Comparison of ENCODE assay signal across 20 cellular contexts in the genomic region with DNA sequence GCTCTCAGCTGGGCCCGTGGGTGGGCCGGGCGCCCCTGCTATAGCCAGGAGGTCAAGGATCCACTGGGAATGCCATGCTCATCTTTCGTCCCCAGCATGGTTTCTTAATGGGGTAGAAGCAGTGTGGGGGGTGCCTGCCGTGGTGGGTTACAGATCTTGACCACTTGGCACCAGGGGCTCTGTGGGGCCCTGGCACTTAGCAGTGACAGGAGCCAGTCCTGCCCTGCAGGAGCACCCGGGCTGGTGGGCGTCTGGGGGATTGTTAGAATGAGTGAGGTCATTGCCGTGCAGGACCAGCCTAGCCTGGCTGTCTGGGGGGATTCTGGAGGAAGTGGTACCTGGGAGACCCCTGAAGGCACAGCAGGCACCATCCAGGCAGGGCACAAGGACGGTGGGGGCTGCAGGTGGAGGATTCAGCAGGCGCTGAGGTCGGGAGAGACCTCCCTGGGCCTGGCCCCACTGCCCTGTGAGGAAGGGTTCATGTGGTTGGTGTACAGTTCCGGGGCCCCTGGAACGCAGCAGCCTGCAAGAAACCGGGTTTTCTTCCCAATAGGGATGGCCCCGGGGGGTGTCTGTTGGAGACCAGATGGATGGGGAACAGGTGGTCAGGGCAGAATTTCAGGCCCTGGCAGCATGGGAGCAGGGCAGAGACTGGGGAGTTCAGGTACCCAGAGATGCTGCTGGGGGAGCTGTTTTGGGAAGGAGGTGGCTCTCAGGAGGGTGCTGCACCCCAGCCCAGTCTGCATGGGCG. TPM values are rescaled to one million over a fixed set of nuclear protein-coding genes. Genes with fewer than 3 reads are reported as not detected.
DNase-seq lines count a peak whose midpoint lies in the region; ATAC-seq and TF ChIP-seq lines count a peak whose summit lies in the region.
"Had no signal": no experiment of that assay in that cellular context is flagged by ENCODE, and none has a peak within 500 bp of the region (broad histone marks: within the 10 kb centered on the region; RNA-seq: fewer than 3 reads in every experiment).

No MANE protein-coding gene starts in this region.

- POLR2A ChIA-PET in GM10248 (lab: Yijun Ruan, JAX): no interaction called here

- H3K36me3 ChIP-seq in SJCRH30: no peaks in the 10 kb centered on the region
- H3K36me3 ChIP-seq: HAP-1 had no signal

- H3K27ac Mint-ChIP-seq in progenitor cell of endocrine pancreas: peak overlapping the region; percentile 73
- H3K27ac Mint-ChIP-seq in activated CD8-positive, alpha-beta memory T cell treated with anti-CD3 and anti-CD28 coated beads, Interleukin-2, amount 10 ng/mL, durations not matched to agents 7 days and 5 days: no peak overlapping the region
- H3K27ac Mint-ChIP-seq: CD14-positive monocyte had no signal

- H3K36me3 Mint-ChIP-seq in progenitor cell of endocrine pancreas (ENCODE audit: insufficient read depth): no peaks in the 10 kb centered on the region
- H3K36me3 Mint-ChIP-seq in activated CD8-positive, alpha-beta memory T cell treated with anti-CD3 and anti-CD28 coated beads, Interleukin-2, amount 10 ng/mL, durations not matched to agents 7 days and 5 days: no peaks in the 10 kb centered on the region
- H3K36me3 Mint-ChIP-seq: CD14-positive monocyte had no signal

- WGBS in right cardiac atrium: 83% methylated on average over 16 of the region's 16 CpGs

- no peaks in the 10 kb centered on the region for H3K4me1 ChIP-seq in right cardiac atrium (ENCODE audit: control insufficient read depth, insufficient read depth, low read length)
- peaks cover 22% of the 10 kb centered on the region for H3K4me1 ChIP-seq in SJCRH30
- H3K4me1 ChIP-seq: HAP-1 had no signal

- H3K27ac ChIP-seq in right cardiac atrium (ENCODE audit: low read length) (no peak overlapping the region), SJCRH30 (no peak overlapping the region)

- no peak for ATAC-seq in right cardiac atrium
- ATAC-seq in activated CD8-positive, alpha-beta memory T cell treated with anti-CD3 and anti-CD28 coated beads, Interleukin-2, amount 10 ng/mL, durations not matched to agents 7 days and 5 days: no peak
- no peak for ATAC-seq in GM18873 (IDR thresholded peaks at IDR 0.05; ENCODE audit: low FRiP score, unreplicated experiment)

- H3K4me3 ChIP-seq in right cardiac atrium (ENCODE audit: low read length): no peak overlapping the region
- no peak overlapping the region for H3K4me3 ChIP-seq in SJCRH30
- H3K4me3 ChIP-seq: HAP-1 had no signal

- H3K9me3 Mint-ChIP-seq in progenitor cell of endocrine pancreas (ENCODE audit: low read depth): no peaks in the 10 kb centered on the region
- H3K9me3 Mint-ChIP-seq in activated CD8-positive, alpha-beta memory T cell treated with anti-CD3 and anti-CD28 coated beads, Interleukin-2, amount 10 ng/mL, durations not matched to agents 7 days and 5 days (ENCODE audit: low read depth): no peaks in the 10 kb centered on the region

- CTCF ChIA-PET in activated CD8-positive, alpha-beta memory T cell treated with anti-CD3 and anti-CD28 coated beads, Interleukin-2, amount 10 ng/mL, durations not matched to agents 7 days and 5 days (lab: Charles Lee): no interaction called here
- CTCF ChIA-PET in GM10248 (lab: Yijun Ruan, JAX): no interaction called here

- H3K9me3 ChIP-seq in right cardiac atrium (ENCODE audit: control insufficient read depth, low read length) (no peaks in the 10 kb centered on the region), SJCRH30 (replicated peaks) (no peaks in the 10 kb centered on the region)
- H3K9me3 ChIP-seq: HAP-1 had no signal

- TF ChIP-seq CTCF in progenitor cell of endocrine pancreas (IDR thresholded peaks at IDR 0.05; ENCODE audit: unreplicated experiment) (no peak), GM10248 (IDR thresholded peaks at IDR 0.05; ENCODE audit: control extremely low read depth, extremely low read depth, low read depth, missing control alignments) (no peak)

- H3K27me3 Mint-ChIP-seq in progenitor cell of endocrine pancreas: peaks cover 7% of the 10 kb centered on the region
- no peaks in the 10 kb centered on the region for H3K27me3 Mint-ChIP-seq in activated CD8-positive, alpha-beta memory T cell treated with anti-CD3 and anti-CD28 coated beads, Interleukin-2, amount 10 ng/mL, durations not matched to agents 7 days and 5 days

- no peak overlapping the region for H3K4me3 Mint-ChIP-seq in progenitor cell of endocrine pancreas (ENCODE audit: low read depth)
- H3K4me3 Mint-ChIP-seq in activated CD8-positive, alpha-beta memory T cell treated with anti-CD3 and anti-CD28 coated beads, Interleukin-2, amount 10 ng/mL, durations not matched to agents 7 days and 5 days: no peak overlapping the region
- H3K4me3 Mint-ChIP-seq: CD14-positive monocyte had no signal

- intact Hi-C loops in right cardiac atrium (cut with DNase I) (no loop called here), cardiac septum (cut with DNase I) (no loop called here)

- no peaks in the 10 kb centered on the region for H3K27me3 ChIP-seq in right cardiac atrium (ENCODE audit: control insufficient read depth, insufficient read depth)
- peaks cover under 1% of the 10 kb centered on the region; the same call in 1 of the 2 replicates for H3K27me3 ChIP-seq in SJCRH30

- no peaks in the 10 kb centered on the region for H3K4me1 Mint-ChIP-seq in progenitor cell of endocrine pancreas (ENCODE audit: low read depth)
- no peaks in the 10 kb centered on the region for H3K4me1 Mint-ChIP-seq in activated CD8-positive, alpha-beta memory T cell treated with anti-CD3 and anti-CD28 coated beads, Interleukin-2, amount 10 ng/mL, durations not matched to agents 7 days and 5 days
- H3K4me1 Mint-ChIP-seq: CD14-positive monocyte had no signal

- peak in 2 of 3 donors; percentile 41 to 45 for DNase-seq in right cardiac atrium
- DNase-seq in cardiac septum (ENCODE audit: low spot score): no peak
- peak; percentile 65 to 74 for DNase-seq in SJCRH30
- DNase-seq in progenitor cell of endocrine pancreas (ENCODE audit: low spot score, unreplicated experiment): no peak
- DNase-seq in activated CD8-positive, alpha-beta memory T cell treated with anti-CD3 and anti-CD28 coated beads, Interleukin-2, amount 10 ng/mL, durations not matched to agents 7 days and 5 days: no peak
- no peak for DNase-seq in GM10248 (ENCODE audit: extremely low spot score)
- DNase-seq: COR-L47, DMS 273 treated with DMSO at 0.1 percent for 48 hours, DMS79 treated with DMSO at 0.1 percent for 48 hours, Karpas-422, MV-4-11, NCI-H1105 treated with DMSO at 0.1 percent for 48 hours, NCI-H2029 treated with DMSO at 0.1 percent for 48 hours, NCI-H345, NCI-H82, OCI-M1 had no signal

RNA-seq across cellular contexts. Expression of gene AIRE, which starts 4.8 kb away (rescaled TPM):
- total RNA-seq in right cardiac atrium: under 1 TPM in 3 of 4 donors, not detected in 1; 0.11 to 0.14 (median 0.14) TPM
- 0.05 TPM for polyA plus RNA-seq in right cardiac atrium
- total RNA-seq in cardiac septum: 0.11 TPM
- 0.10 TPM in 1 of 2 replicates, not detected in the other for total RNA-seq in SJCRH30 (2014; rRNA removed; shearing (Covaris generic))
- total RNA-seq in progenitor cell of endocrine pancreas: not detected in 2 replicates
- total RNA-seq in activated CD8-positive, alpha-beta memory T cell treated with anti-CD3 and anti-CD28 coated beads, Interleukin-2, amount 10 ng/mL, durations not matched to agents 7 days and 5 days: under 1 TPM; 0.06 to 0.33 TPM
- total RNA-seq: M059J had no signal
- polyA plus RNA-seq: CD14-positive monocyte had no signal

RNA-seq across cellular contexts. Expression of gene PFKL, which starts 9.4 kb away (rescaled TPM):
- total RNA-seq in right cardiac atrium: 10 to 100 TPM; 43.2 to 54.9 (median 49.6) TPM
- polyA plus RNA-seq in right cardiac atrium: 42.8 TPM
- total RNA-seq in cardiac septum: 60.3 TPM
- total RNA-seq in SJCRH30 (2014; rRNA removed; shearing (Covaris generic)): 49.8 and 50.7 TPM in 2 replicates
- 120 and 132 TPM in 2 replicates for total RNA-seq in progenitor cell of endocrine pancreas
- total RNA-seq in activated CD8-positive, alpha-beta memory T cell treated with anti-CD3 and anti-CD28 coated beads, Interleukin-2, amount 10 ng/mL, durations not matched to agents 7 days and 5 days: 100 to 1,000 TPM; 162 to 200 TPM

RNA-seq across cellular contexts. Expression of gene DNMT3L, which starts 28.8 kb away (rescaled TPM):
- not detected for total RNA-seq in right cardiac atrium
- not detected for polyA plus RNA-seq in right cardiac atrium
- total RNA-seq in cardiac septum: not detected
- total RNA-seq in SJCRH30 (2014; rRNA removed; shearing (Covaris generic)): not detected in 2 replicates
- total RNA-seq in progenitor cell of endocrine pancreas: not detected in 2 replicates
- not detected for total RNA-seq in activated CD8-positive, alpha-beta memory T cell treated with anti-CD3 and anti-CD28 coated beads, Interleukin-2, amount 10 ng/mL, durations not matched to agents 7 days and 5 days
- total RNA-seq: M059J had no signal
- polyA plus RNA-seq: CD14-positive monocyte had no signal

RNA-seq across cellular contexts. Expression of gene CFAP410, which starts 48.7 kb away (rescaled TPM):
- total RNA-seq in right cardiac atrium (10 to 100 TPM; 13.2 to 19.8 (median 17.6) TPM), cardiac septum (15.8 TPM), progenitor cell of endocrine pancreas (32.4 and 32.5 TPM in 2 replicates)
- 16.8 TPM for polyA plus RNA-seq in right cardiac atrium
- 7.5 and 8.2 TPM in 2 replicates for total RNA-seq in SJCRH30 (2014; rRNA removed; shearing (Covaris generic))
- total RNA-seq in activated CD8-positive, alpha-beta memory T cell treated with anti-CD3 and anti-CD28 coated beads, Interleukin-2, amount 10 ng/mL, durations not matched to agents 7 days and 5 days: 10 to 100 TPM; 14.8 to 15.3 TPM

RNA-seq across cellular contexts. Expression of gene ICOSLG, which starts 49.8 kb away (rescaled TPM):
- total RNA-seq in right cardiac atrium (1 to 10 TPM in 2 of 4 donors, under 1 TPM in 2; 0.60 to 4.6 (median 1.7) TPM), cardiac septum (1.5 TPM), progenitor cell of endocrine pancreas (0.87 and 0.91 TPM in 2 replicates)
- polyA plus RNA-seq in right cardiac atrium: 0.57 TPM
- total RNA-seq in SJCRH30 (2014; rRNA removed; shearing (Covaris generic)): 0.13 TPM in 1 of 2 replicates, not detected in the other
- 1 to 10 TPM; 1.1 to 1.7 TPM for total RNA-seq in activated CD8-positive, alpha-beta memory T cell treated with anti-CD3 and anti-CD28 coated beads, Interleukin-2, amount 10 ng/mL, durations not matched to agents 7 days and 5 days

Comparison
In these comparisons a context has a peak if more than half of its experiments do, and no peak if none do; other contexts are left out.
1. DNase-seq: peak in right cardiac atrium (2 of 3) and SJCRH30 (2 of 2); none in cardiac septum (single experiment), progenitor cell of endocrine pancreas (single experiment), activated CD8-positive, alpha-beta memory T cell treated with anti-CD3 and anti-CD28 coated beads, Interleukin-2, amount 10 ng/mL, durations not matched to agents 7 days and 5 days (single experiment) and GM10248 (single experiment).